ENCODE assay signal across 13 cellular contexts in the genomic region with DNA sequence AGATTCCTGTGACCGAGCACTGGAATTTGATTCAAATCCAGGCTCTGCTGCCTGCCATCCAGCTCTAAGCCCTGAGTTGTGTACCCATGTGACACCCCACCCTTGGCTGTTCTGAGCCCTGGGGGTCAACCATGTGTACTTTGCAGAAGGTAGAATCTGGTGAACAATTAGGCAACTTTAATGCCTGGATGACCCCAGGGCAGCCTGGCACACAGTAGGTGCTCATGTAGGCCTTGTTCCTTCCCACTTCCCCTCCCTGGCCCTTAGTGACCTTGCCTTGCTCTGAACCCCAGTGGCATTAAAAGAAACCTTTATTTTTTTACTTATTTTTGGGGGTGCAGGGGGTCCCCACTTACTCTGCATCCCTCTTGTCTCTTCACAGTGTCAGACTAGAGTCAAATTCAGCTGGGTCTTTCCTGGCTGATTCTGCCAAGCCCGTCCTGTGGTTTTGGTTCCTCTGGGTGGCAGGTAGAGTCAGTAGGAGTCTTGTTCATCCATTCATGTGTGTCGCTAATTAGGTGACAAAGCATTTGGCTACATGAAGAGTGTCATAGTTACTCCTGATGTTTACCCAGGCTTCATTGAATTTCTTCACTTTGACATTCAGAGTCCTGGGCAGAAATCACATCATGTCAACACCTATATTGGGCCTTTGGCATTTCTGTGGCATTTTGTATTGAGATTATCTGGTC.
DNase-seq lines count a peak whose midpoint lies in the region; ATAC-seq, FAIRE-seq and TF ChIP-seq lines count a peak whose summit lies in the region.
"Had no signal": no experiment of that assay in that cellular context is flagged by ENCODE, and none has a peak within 500 bp of the region (broad histone marks: within the 10 kb centered on the region; RNA-seq: fewer than 3 reads in every experiment).

No MANE protein-coding gene starts in this region.

- H4K20me1 ChIP-seq in Karpas-422 (ENCODE audit: insufficient read depth, low read depth, low read length) = no peaks in the 10 kb centered on the region
- no peaks in the 10 kb centered on the region for H4K20me1 ChIP-seq in K562 (replicated peaks; ENCODE audit: control insufficient read depth, insufficient read depth, low read length)

- H3K9ac ChIP-seq in Karpas-422 (ENCODE audit: low read length) (0 out of 2 replicates have a peak overlapping the region, but pooled peaks have one; percentile 9), K562 (ENCODE audit: insufficient read depth in 1 of 2, low read depth in 2 of 2, low read length in 2 of 2) (no peak overlapping the region)
- H3K9ac ChIP-seq: BLaER1 had no signal

- TF ChIP-seq POLR2A in K562 (conservative IDR thresholded peaks at IDR 0.05) = no peak

- POLR2A ChIA-PET in K562 (lab: Yijun Ruan, JAX) = interaction anchor here (1.7 kb wide), 1 partner anchor 17 kb away, joined by 3 read pairs; no protein-coding TSS in a partner anchor
- POLR2A ChIA-PET in activated CD4-positive, alpha-beta memory T cell treated with anti-CD3 and anti-CD28 coated beads, Interleukin-2, amount 10 ng/mL, durations not matched to agents 7 days and 5 days (lab: Charles Lee) = no interaction called here

- H3K27me3 Mint-ChIP-seq in memory B cell = no peaks in the 10 kb centered on the region
- no peaks in the 10 kb centered on the region for H3K27me3 Mint-ChIP-seq in stimulated activated naive B cell treated with anti-CD40 and anti-IgM and Interleukin-4, amounts not matched to agents 10 μg/mL and 1 μg/mL and 100 μg/mL, for 72 hours
- H3K27me3 Mint-ChIP-seq in activated CD4-positive, alpha-beta memory T cell treated with anti-CD3 and anti-CD28 coated beads, Interleukin-2, amount 10 ng/mL, durations not matched to agents 7 days and 5 days = no peaks in the 10 kb centered on the region

- peak overlapping the region; percentile 63 for H3K27ac Mint-ChIP-seq in memory B cell
- H3K27ac Mint-ChIP-seq in stimulated activated naive B cell treated with anti-CD40 and anti-IgM and Interleukin-4, amounts not matched to agents 10 μg/mL and 1 μg/mL and 100 μg/mL, for 72 hours = peak overlapping the region; percentile 95
- H3K27ac Mint-ChIP-seq in activated CD4-positive, alpha-beta memory T cell treated with anti-CD3 and anti-CD28 coated beads, Interleukin-2, amount 10 ng/mL, durations not matched to agents 7 days and 5 days = no peak overlapping the region

- in situ Hi-C loops in K562 (cut with MboI) = no loop called here

- no peak overlapping the region for H3K4me2 ChIP-seq in Karpas-422 (ENCODE audit: low read depth, low read length, poor library complexity, severe bottlenecking)
- H3K4me2 ChIP-seq in K562 (ENCODE audit: insufficient read depth, low read length) = no peak overlapping the region
- H3K4me2 ChIP-seq: BLaER1 had no signal

- H3K36me3 Mint-ChIP-seq in memory B cell = peaks cover 24% of the 10 kb centered on the region
- H3K36me3 Mint-ChIP-seq in stimulated activated naive B cell treated with anti-CD40 and anti-IgM and Interleukin-4, amounts not matched to agents 10 μg/mL and 1 μg/mL and 100 μg/mL, for 72 hours = peaks cover 54 to 79% of the 10 kb centered on the region in 2 donors
- H3K36me3 Mint-ChIP-seq in activated CD4-positive, alpha-beta memory T cell treated with anti-CD3 and anti-CD28 coated beads, Interleukin-2, amount 10 ng/mL, durations not matched to agents 7 days and 5 days (ENCODE audit: low read depth) = no peaks in the 10 kb centered on the region

- H3K36me3 ChIP-seq in Karpas-422 (ENCODE audit: insufficient read depth, low read length) = peaks cover 61% of the 10 kb centered on the region
- no peaks in the 10 kb centered on the region for H3K36me3 ChIP-seq in K562 (ENCODE audit: control insufficient read depth, insufficient read depth, low read length)

- no peak for ATAC-seq in K562
- no peak for ATAC-seq in memory B cell (ENCODE audit: low read depth)
- peak; percentile 53 to 62 for ATAC-seq in stimulated activated naive B cell treated with anti-CD40 and anti-IgM and Interleukin-4, amounts not matched to agents 10 μg/mL and 1 μg/mL and 100 μg/mL, for 72 hours (replicated peaks)
- ATAC-seq: HCT116 had no signal

- H3K4me1 Mint-ChIP-seq in memory B cell = peaks cover 50% of the 10 kb centered on the region
- peaks cover 60 to 89% of the 10 kb centered on the region in 2 donors for H3K4me1 Mint-ChIP-seq in stimulated activated naive B cell treated with anti-CD40 and anti-IgM and Interleukin-4, amounts not matched to agents 10 μg/mL and 1 μg/mL and 100 μg/mL, for 72 hours
- H3K4me1 Mint-ChIP-seq in activated CD4-positive, alpha-beta memory T cell treated with anti-CD3 and anti-CD28 coated beads, Interleukin-2, amount 10 ng/mL, durations not matched to agents 7 days and 5 days = peaks cover 9% of the 10 kb centered on the region

- no peak overlapping the region for H3K4me3 ChIP-seq in Karpas-422 (ENCODE audit: low read length)
- no peak overlapping the region for H3K4me3 ChIP-seq in K562
- H3K4me3 ChIP-seq: BLaER1 had no signal

- H3K27me3 ChIP-seq in Karpas-422 (ENCODE audit: low read length) (no peaks in the 10 kb centered on the region), K562 (ENCODE audit: control insufficient read depth in 2 of 2, insufficient read depth in 2 of 2, low read length in 2 of 2) (peaks cover 3 to 45% of the 10 kb centered on the region in 2 experiments; a peak in 3 of 5 replicates)
- H3K27me3 ChIP-seq: BLaER1 had no signal

- 10% methylated on average over 3 of the region's 3 CpGs for WGBS in K562 (ENCODE audit: insufficient coverage, low coverage, missing lambda C conversion rate)

- peak overlapping the region; percentile 11 for H3K4me3 Mint-ChIP-seq in memory B cell
- H3K4me3 Mint-ChIP-seq in stimulated activated naive B cell treated with anti-CD40 and anti-IgM and Interleukin-4, amounts not matched to agents 10 μg/mL and 1 μg/mL and 100 μg/mL, for 72 hours = peak overlapping the region; percentile 72 to 78
- no peak overlapping the region for H3K4me3 Mint-ChIP-seq in activated CD4-positive, alpha-beta memory T cell treated with anti-CD3 and anti-CD28 coated beads, Interleukin-2, amount 10 ng/mL, durations not matched to agents 7 days and 5 days

- H2AFZ ChIP-seq in Karpas-422 (ENCODE audit: low read length) = no peak overlapping the region
- H2AFZ ChIP-seq in K562 (ENCODE audit: low read depth, low read length) = no peak overlapping the region

- H3K79me2 ChIP-seq in Karpas-422 (ENCODE audit: low read length) (peaks cover 74% of the 10 kb centered on the region), K562 (ENCODE audit: control insufficient read depth, insufficient read depth, low read length) (no peaks in the 10 kb centered on the region)

- DNase-seq in Karpas-422 (no peak), K562 (ENCODE audit: extremely low read depth in 1 of 4, low spot score in 3 of 4) (no peak), memory B cell (ENCODE audit: low spot score in 2 of 2) (no peak), germinal center (ENCODE audit: low spot score) (no peak), A172 (ENCODE audit: low spot score) (no peak)
- DNase-seq in stimulated activated naive B cell treated with anti-CD40 and anti-IgM and Interleukin-4, amounts not matched to agents 10 μg/mL and 1 μg/mL and 100 μg/mL, for 72 hours = peak; percentile 31
- no peak for DNase-seq in activated CD4-positive, alpha-beta memory T cell treated with anti-CD3 and anti-CD28 coated beads, Interleukin-2, amount 10 ng/mL, durations not matched to agents 7 days and 5 days
- DNase-seq: DMS53, GF-D8, IMR-90 had no signal

- CTCF ChIA-PET in K562 (lab: Yijun Ruan, JAX; ENCODE audit: low intra/inter-chr PET ratio) = no interaction called here
- CTCF ChIA-PET in activated CD4-positive, alpha-beta memory T cell treated with anti-CD3 and anti-CD28 coated beads, Interleukin-2, amount 10 ng/mL, durations not matched to agents 7 days and 5 days (lab: Charles Lee) = no interaction called here

- no peak for TF ChIP-seq EP300 in K562 (IDR thresholded peaks at IDR 0.05; ENCODE audit: low read length)

- no peak for TF ChIP-seq CTCF in K562 (IDR thresholded peaks at IDR 0.05 in 2 of 3, conservative IDR thresholded peaks at IDR 0.05 in 1 of 3; ENCODE audit: insufficient read depth in 2 of 3, low read depth in 1 of 3, low read length in 3 of 3)

- no peak for TF ChIP-seq RAD21 in K562 (CRISPR knock-in tag; conservative IDR thresholded peaks at IDR 0.05 in 1 of 2, IDR thresholded peaks at IDR 0.05 in 1 of 2)

- H3K9me2 ChIP-seq in Karpas-422 (replicated peaks; ENCODE audit: insufficient read depth, low read length) = no peaks in the 10 kb centered on the region

- H3K9me1 ChIP-seq in K562 (ENCODE audit: control insufficient read depth, insufficient read depth, low read length) = no peaks in the 10 kb centered on the region

- H3K9me3 ChIP-seq in Karpas-422 (ENCODE audit: low read length) (no peaks in the 10 kb centered on the region), K562 (replicated peaks; ENCODE audit: control insufficient read depth, insufficient read depth, low read depth, low read length) (no peaks in the 10 kb centered on the region)
- H3K9me3 ChIP-seq: BLaER1 had no signal

- peaks cover 98% of the 10 kb centered on the region for H3K4me1 ChIP-seq in Karpas-422 (ENCODE audit: low read length)
- no peaks in the 10 kb centered on the region for H3K4me1 ChIP-seq in K562 (replicated peaks in 1 of 2; ENCODE audit: control insufficient read depth in 2 of 2, insufficient read depth in 2 of 2, low read length in 2 of 2)

- intact Hi-C loops in K562 (cut with micrococcal nuclease) = no loop called here

- no peaks in the 10 kb centered on the region for H3K9me3 Mint-ChIP-seq in memory B cell
- H3K9me3 Mint-ChIP-seq in stimulated activated naive B cell treated with anti-CD40 and anti-IgM and Interleukin-4, amounts not matched to agents 10 μg/mL and 1 μg/mL and 100 μg/mL, for 72 hours = no peaks in the 10 kb centered on the region
- H3K9me3 Mint-ChIP-seq in activated CD4-positive, alpha-beta memory T cell treated with anti-CD3 and anti-CD28 coated beads, Interleukin-2, amount 10 ng/mL, durations not matched to agents 7 days and 5 days = no peaks in the 10 kb centered on the region

- BruUV-seq in K562 (replicated peaks; lab: Mats Ljungman, UMichigan) = no TSS peak

- no peak for FAIRE-seq in K562 (lab: Jason Lieb, UNC)
- FAIRE-seq: H54 had no signal

- H3K27ac ChIP-seq in Karpas-422 (ENCODE audit: low read length) (peak overlapping the region; percentile 99), K562 (ENCODE audit: extremely low read depth, low read depth, low read length) (no peak overlapping the region)
- H3K27ac ChIP-seq: BLaER1 had no signal

TF ChIP-seq in K562, 482 proteins besides CTCF, POLR2A, EP300 and RAD21:
- TF ChIP-seq SNRNP70 (optimal IDR thresholded peaks at IDR 0.05; ENCODE audit: low read depth, low read length) (no peak), NR2F6 (CRISPR knock-in tag; IDR thresholded peaks at IDR 0.05) (no peak), ZKSCAN1 (IDR thresholded peaks at IDR 0.05; ENCODE audit: low read depth, low read length) (peak; percentile 92), NR1H2 (CRISPR knock-in tag; IDR thresholded peaks at IDR 0.05) (no peak), PYGO2 (tag; IDR thresholded peaks at IDR 0.05) (no peak), GATA2 (CRISPR knock-in tag; IDR thresholded peaks at IDR 0.05) (no peak)

Comparison
In these comparisons a context has a peak if more than half of its experiments do, and no peak if none do; other contexts are left out.
1. ATAC-seq: peak in stimulated activated naive B cell treated with anti-CD40 and anti-IgM and Interleukin-4, amounts not matched to agents 10 μg/mL and 1 μg/mL and 100 μg/mL, for 72 hours (2 of 2); none in K562 (single experiment) and memory B cell (single experiment).